ENCODE assay signal across 9 cellular contexts in the genomic region with DNA sequence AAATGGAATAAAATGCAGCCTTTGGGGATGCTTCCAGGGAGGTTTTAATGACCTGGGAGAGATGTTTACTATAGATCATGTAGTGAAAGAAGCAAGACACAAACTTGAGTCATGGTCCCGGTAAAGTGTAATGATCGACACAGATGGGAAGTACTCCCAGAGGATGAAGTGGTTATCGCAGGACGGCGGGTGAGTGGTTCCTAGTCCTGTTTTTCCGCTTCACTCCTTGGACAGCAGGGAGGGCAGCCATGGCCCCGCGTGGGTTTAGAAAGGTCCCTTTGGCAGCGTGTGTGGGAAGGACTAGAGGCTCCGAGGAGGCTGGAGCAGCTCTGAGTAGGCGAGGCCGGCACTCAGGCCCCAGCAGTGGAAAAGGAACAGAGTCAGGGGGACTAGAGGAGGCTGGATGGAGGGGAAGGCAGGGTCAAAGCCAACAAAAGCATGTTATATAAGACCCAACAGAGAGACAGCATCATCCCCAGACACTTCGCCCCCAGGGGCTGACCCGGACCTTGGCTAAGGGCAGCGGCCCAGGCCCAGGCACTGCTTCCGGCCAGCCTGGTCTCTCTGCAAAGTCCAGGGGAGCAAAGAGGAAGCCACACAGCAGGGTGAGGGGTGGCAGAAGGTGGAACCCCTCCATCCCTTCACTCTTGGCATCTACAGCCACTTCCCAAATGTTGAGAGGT. TPM values are rescaled to one million over a fixed set of nuclear protein-coding genes. Genes with fewer than 3 reads are reported as not detected.
DNase-seq lines count a peak whose midpoint lies in the region; ATAC-seq and TF ChIP-seq lines count a peak whose summit lies in the region.
"Had no signal": no experiment of that assay in that cellular context is flagged by ENCODE, and none has a peak within 500 bp of the region (broad histone marks: within the 10 kb centered on the region; RNA-seq: fewer than 3 reads in every experiment).

No MANE protein-coding gene starts in this region.

- H3K4me1 ChIP-seq in BLaER1 treated with 17β-estradiol and CSF1 and Interleukin-3, amounts not matched to agents 10 nM and 100 nM, result peaks cover 51 to 100% (median 88%) of the 10 kb centered on the region in 10 experiments

- H3K36me3 ChIP-seq in BLaER1 treated with 17β-estradiol and CSF1 and Interleukin-3, amounts not matched to agents 10 nM and 100 nM, result peaks cover 0 to 83% (median 51%) of the 10 kb centered on the region in 11 experiments; a peak in 18 of 22 replicates

- no peak for TF ChIP-seq CTCF in neural crest cell (conservative IDR thresholded peaks at IDR 0.05)

- ATAC-seq in esophagus mucosa, result peak; percentile 12
- no peak for ATAC-seq in natural killer cell treated with Interleukin-12 subunit alpha and Interleukin-12 subunit beta and Interleukin-15 and Interleukin-18, amount 100 ng/mL, for 72 hours

- peak overlapping the region in 10 of 11 experiments; percentile 20 to 85 (median 70); a peak in 20 of 22 replicates for H3K27ac ChIP-seq in BLaER1 treated with 17β-estradiol and CSF1 and Interleukin-3, amounts not matched to agents 10 nM and 100 nM
- H3K27ac ChIP-seq: WERI-Rb-1 had no signal

- peak overlapping the region in 10 of 11 experiments; percentile 88 to 100 (median 98); a peak in 18 of 22 replicates for H3K4me2 ChIP-seq in BLaER1 treated with 17β-estradiol and CSF1 and Interleukin-3, amounts not matched to agents 10 nM and 100 nM

- H3K9ac ChIP-seq in BLaER1 treated with 17β-estradiol and CSF1 and Interleukin-3, amounts not matched to agents 10 nM and 100 nM, result peak overlapping the region in 7 of 11 experiments; percentile 24 to 78 (median 67); a peak in 12 of 22 replicates

- H3K4me3 Mint-ChIP-seq in neural crest cell, result peak overlapping the region; percentile 82
- H3K4me3 Mint-ChIP-seq in natural killer cell treated with Interleukin-12 subunit alpha and Interleukin-12 subunit beta and Interleukin-15 and Interleukin-18, amount 100 ng/mL, for 72 hours, result no peak overlapping the region

- H4K20me1 ChIP-seq in BLaER1 treated with 17β-estradiol and CSF1 and Interleukin-3, amounts not matched to agents 10 nM and 100 nM, result peaks cover 11 to 86% (median 28%) of the 10 kb centered on the region in 11 experiments; a peak in 19 of 22 replicates

- peak overlapping the region; percentile 89 for H3K27ac Mint-ChIP-seq in neural crest cell (ENCODE audit: unreplicated experiment)
- H3K27ac Mint-ChIP-seq in natural killer cell treated with Interleukin-12 subunit alpha and Interleukin-12 subunit beta and Interleukin-15 and Interleukin-18, amount 100 ng/mL, for 72 hours, result no peak overlapping the region

- peak overlapping the region in 5 of 10 experiments; percentile 2 to 58 (median 40); a peak in 7 of 20 replicates for H3K4me3 ChIP-seq in BLaER1 treated with 17β-estradiol and CSF1 and Interleukin-3, amounts not matched to agents 10 nM and 100 nM

- H3K9me3 ChIP-seq in BLaER1 treated with 17β-estradiol and CSF1 and Interleukin-3, amounts not matched to agents 10 nM and 100 nM (replicated peaks in 1 of 11), result no peaks in the 10 kb centered on the region

- H3K27me3 ChIP-seq in BLaER1 treated with 17β-estradiol and CSF1 and Interleukin-3, amounts not matched to agents 10 nM and 100 nM, result no peaks in the 10 kb centered on the region

- no peaks in the 10 kb centered on the region for H3K27me3 Mint-ChIP-seq in neural crest cell (ENCODE audit: low read depth)
- H3K27me3 Mint-ChIP-seq in natural killer cell treated with Interleukin-12 subunit alpha and Interleukin-12 subunit beta and Interleukin-15 and Interleukin-18, amount 100 ng/mL, for 72 hours, result no peaks in the 10 kb centered on the region

- H3K9me3 Mint-ChIP-seq in neural crest cell, result no peaks in the 10 kb centered on the region
- H3K9me3 Mint-ChIP-seq in natural killer cell treated with Interleukin-12 subunit alpha and Interleukin-12 subunit beta and Interleukin-15 and Interleukin-18, amount 100 ng/mL, for 72 hours, result no peaks in the 10 kb centered on the region

- no peaks in the 10 kb centered on the region for H3K36me3 Mint-ChIP-seq in neural crest cell (ENCODE audit: low read depth)
- no peaks in the 10 kb centered on the region for H3K36me3 Mint-ChIP-seq in natural killer cell treated with Interleukin-12 subunit alpha and Interleukin-12 subunit beta and Interleukin-15 and Interleukin-18, amount 100 ng/mL, for 72 hours

- DNase-seq in RKO (ENCODE audit: low spot score) (peak; percentile 96), neural crest cell (ENCODE audit: low read depth, low spot score) (no peak), DMS 273 treated with DMSO at 0.1 percent for 48 hours (lab: John Stamatoyannopoulos, UW) (no peak), NCI-H526 treated with DMSO at 0.1 percent for 48 hours (lab: John Stamatoyannopoulos, UW) (no peak), NCI-H146 (lab: John Stamatoyannopoulos, UW) (no peak)
- no peak for DNase-seq in natural killer cell treated with Interleukin-12 subunit alpha and Interleukin-12 subunit beta and Interleukin-15 and Interleukin-18, amount 100 ng/mL, for 72 hours (ENCODE audit: low spot score)
- DNase-seq: WERI-Rb-1 had no signal

- H3K4me1 Mint-ChIP-seq in neural crest cell, result peaks cover 69% of the 10 kb centered on the region
- peaks cover 27 to 33% of the 10 kb centered on the region in 2 donors for H3K4me1 Mint-ChIP-seq in natural killer cell treated with Interleukin-12 subunit alpha and Interleukin-12 subunit beta and Interleukin-15 and Interleukin-18, amount 100 ng/mL, for 72 hours (ENCODE audit: low read depth in 2 of 2)

RNA-seq across cellular contexts. Expression of gene STXBP1, which starts 49.1 kb away (rescaled TPM):
- total RNA-seq in esophagus mucosa, result 10.1 TPM
- 53.3 and 56.1 TPM in 2 replicates for total RNA-seq in neural crest cell
- 1 to 10 TPM; 4.0 to 8.1 TPM for total RNA-seq in natural killer cell treated with Interleukin-12 subunit alpha and Interleukin-12 subunit beta and Interleukin-15 and Interleukin-18, amount 100 ng/mL, for 72 hours
